ENCODE assay signal across 8 cellular contexts in the genomic region with DNA sequence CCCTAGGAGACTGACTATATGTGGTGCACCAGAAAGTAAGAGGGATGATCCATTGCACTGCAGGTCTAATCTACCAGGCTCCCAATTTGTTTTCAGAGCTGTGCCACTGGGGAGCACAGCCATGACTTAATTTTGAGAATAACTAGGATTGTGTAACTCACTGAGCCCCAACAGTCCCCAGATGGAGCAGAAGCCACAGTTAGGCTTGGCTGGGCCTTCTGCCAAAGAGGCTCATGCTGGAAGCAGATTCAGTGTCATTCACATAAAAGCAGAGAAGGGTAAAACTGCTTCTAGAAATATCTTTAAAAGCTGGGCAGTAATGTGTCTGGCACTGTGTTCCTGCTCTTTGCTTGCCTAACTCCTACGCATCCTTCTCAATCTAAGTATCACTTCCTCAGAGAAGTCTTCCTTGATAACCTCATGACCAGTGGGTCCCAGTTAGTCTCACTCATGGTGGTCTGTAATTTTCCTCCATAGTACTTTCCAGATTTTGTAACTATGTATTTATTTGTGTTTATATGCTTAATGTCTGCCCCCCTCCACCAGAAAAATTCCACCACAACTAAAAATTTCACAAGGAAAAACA. TPM values are rescaled to one million over a fixed set of nuclear protein-coding genes. Genes with fewer than 3 reads are reported as not detected.
A peak's percentile ranks its signal among the peaks of the same experiment; 100 is the strongest.
DNase-seq lines count a peak whose midpoint lies in the region; ATAC-seq and TF ChIP-seq lines count a peak whose summit lies in the region.

No MANE protein-coding gene starts in this region.

- peaks cover 0 to 54% (median 43%) of the 10 kb centered on the region in 4 donors for H3K4me1 Mint-ChIP-seq in CD4-positive, CD25-positive, alpha-beta regulatory T cell
- peaks cover 56% of the 10 kb centered on the region for H3K4me1 Mint-ChIP-seq in dendritic cell treated with granulocyte-macrophage colony-stimulating factor and Interleukin-4, amounts not matched to agents 40 ng/mL and 50 ng/mL, for 4 days (ENCODE audit: low read depth)

- no peaks in the 10 kb centered on the region for H3K9me3 ChIP-seq in CD4-positive, CD25-positive, alpha-beta regulatory T cell (ENCODE audit: control insufficient read depth in 2 of 2, low read length in 2 of 2)
- no peaks in the 10 kb centered on the region for H3K9me3 ChIP-seq in neutrophil

- peaks cover 5% of the 10 kb centered on the region for H3K36me3 Mint-ChIP-seq in CD4-positive, CD25-positive, alpha-beta regulatory T cell
- H3K36me3 Mint-ChIP-seq in dendritic cell treated with granulocyte-macrophage colony-stimulating factor and Interleukin-4, amounts not matched to agents 40 ng/mL and 50 ng/mL, for 4 days (ENCODE audit: low read depth): peaks cover 54% of the 10 kb centered on the region

- H3K4me3 ChIP-seq in CD4-positive, CD25-positive, alpha-beta regulatory T cell (ENCODE audit: low read depth, low read length): no peak overlapping the region
- H3K4me3 ChIP-seq in neutrophil (ENCODE audit: low read depth in 1 of 2, low read length in 1 of 2): peak overlapping the region; percentile 8 to 58

- peak overlapping the region; percentile 89 to 98 (median 94) for H3K27ac Mint-ChIP-seq in CD4-positive, CD25-positive, alpha-beta regulatory T cell
- H3K27ac Mint-ChIP-seq in dendritic cell treated with granulocyte-macrophage colony-stimulating factor and Interleukin-4, amounts not matched to agents 40 ng/mL and 50 ng/mL, for 4 days: peak overlapping the region; percentile 86

- peak overlapping the region; percentile 85 for H3K27ac ChIP-seq in CD4-positive, CD25-positive, alpha-beta regulatory T cell (ENCODE audit: insufficient read depth, low read length, poor library complexity, severe bottlenecking)
- peak overlapping the region; percentile 97 for H3K27ac ChIP-seq in neutrophil

- H3K27me3 Mint-ChIP-seq in CD4-positive, CD25-positive, alpha-beta regulatory T cell: no peaks in the 10 kb centered on the region
- no peaks in the 10 kb centered on the region for H3K27me3 Mint-ChIP-seq in dendritic cell treated with granulocyte-macrophage colony-stimulating factor and Interleukin-4, amounts not matched to agents 40 ng/mL and 50 ng/mL, for 4 days

- TF ChIP-seq CTCF in neutrophil (IDR thresholded peaks at IDR 0.05): no peak

- peaks cover 51% of the 10 kb centered on the region for H3K4me1 ChIP-seq in CD4-positive, CD25-positive, alpha-beta regulatory T cell (ENCODE audit: control insufficient read depth, insufficient read depth, low read length, poor library complexity, severe bottlenecking)
- peaks cover 75 to 77% of the 10 kb centered on the region in 2 experiments for H3K4me1 ChIP-seq in neutrophil (ENCODE audit: control insufficient read depth in 1 of 2, insufficient read depth in 1 of 2, low read depth in 1 of 2, low read length in 1 of 2)

- ATAC-seq in CD4-positive, CD25-positive, alpha-beta regulatory T cell (ENCODE audit: low read depth in 2 of 2): no peak
- ATAC-seq in GM21528 (IDR thresholded peaks at IDR 0.05; ENCODE audit: low FRiP score, unreplicated experiment): no peak

- H3K36me3 ChIP-seq in CD4-positive, CD25-positive, alpha-beta regulatory T cell (ENCODE audit: control insufficient read depth, insufficient read depth, low read length): peaks cover 9% of the 10 kb centered on the region
- peaks cover 63% of the 10 kb centered on the region for H3K36me3 ChIP-seq in neutrophil

- no peak for DNase-seq in CD4-positive, CD25-positive, alpha-beta regulatory T cell
- DNase-seq in NCI-H1694 treated with DMSO at 0.1 percent for 48 hours (lab: John Stamatoyannopoulos, UW): peak; percentile 79
- DNase-seq in HT-29 (ENCODE audit: low spot score): no peak
- no peak for DNase-seq in activated CD4-positive, CD25-positive, alpha-beta regulatory T cell (lab: John Stamatoyannopoulos, UW)
- no peak for DNase-seq in SK-N-DZ (ENCODE audit: low spot score)

- no peaks in the 10 kb centered on the region for H3K27me3 ChIP-seq in CD4-positive, CD25-positive, alpha-beta regulatory T cell (ENCODE audit: control insufficient read depth, insufficient read depth, low read length)
- H3K27me3 ChIP-seq in neutrophil: no peaks in the 10 kb centered on the region

- H3K9me3 Mint-ChIP-seq in CD4-positive, CD25-positive, alpha-beta regulatory T cell: no peaks in the 10 kb centered on the region
- H3K9me3 Mint-ChIP-seq in dendritic cell treated with granulocyte-macrophage colony-stimulating factor and Interleukin-4, amounts not matched to agents 40 ng/mL and 50 ng/mL, for 4 days: no peaks in the 10 kb centered on the region

- H3K4me3 Mint-ChIP-seq in CD4-positive, CD25-positive, alpha-beta regulatory T cell: peak overlapping the region in 2 of 4 donors; percentile 33 to 74
- H3K4me3 Mint-ChIP-seq in dendritic cell treated with granulocyte-macrophage colony-stimulating factor and Interleukin-4, amounts not matched to agents 40 ng/mL and 50 ng/mL, for 4 days: peak overlapping the region; percentile 24

- intact Hi-C loops in dendritic cell treated with granulocyte-macrophage colony-stimulating factor and Interleukin-4, amounts not matched to agents 40 ng/mL and 50 ng/mL, for 4 days (cut with micrococcal nuclease): loop anchor here (5.0 kb wide), 2 partner anchors 43 to 58 kb away; partner anchors contain the start of genes EVA1B and SH3D21

RNA-seq across cellular contexts. Expression of gene STK40, which starts 20.3 kb away (rescaled TPM):
- 30.1 TPM for total RNA-seq in CD4-positive, CD25-positive, alpha-beta regulatory T cell
- 10 to 100 TPM; 27.1 to 36.4 (median 30.3) TPM for polyA plus RNA-seq in CD4-positive, CD25-positive, alpha-beta regulatory T cell
- total RNA-seq in HT-29 (2014; rRNA removed; shearing (Covaris generic)): 21.0 and 26.2 TPM in 2 replicates
- 10.9 and 14.0 TPM in 2 replicates for polyA plus RNA-seq in SK-N-DZ (2014; cell fraction: cytosol; rRNA removed)
- 7.0 and 8.6 TPM in 2 replicates for polyA plus RNA-seq in SK-N-DZ (2014; cell fraction: nucleus; rRNA removed)

RNA-seq across cellular contexts. Expression of gene LSM10, which starts 32.3 kb away (rescaled TPM):
- total RNA-seq in CD4-positive, CD25-positive, alpha-beta regulatory T cell: 33.8 TPM
- polyA plus RNA-seq in CD4-positive, CD25-positive, alpha-beta regulatory T cell: 100 to 1,000 TPM; 142 to 153 (median 145) TPM
- 13.4 and 13.8 TPM in 2 replicates for total RNA-seq in HT-29 (2014; rRNA removed; shearing (Covaris generic))
- 3.0 and 7.0 TPM in 2 replicates for polyA plus RNA-seq in SK-N-DZ (2014; cell fraction: cytosol; rRNA removed)
- polyA plus RNA-seq in SK-N-DZ (2014; cell fraction: nucleus; rRNA removed): 0.71 and 7.9 TPM in 2 replicates

RNA-seq across cellular contexts. Expression of gene EVA1B, which starts 42.0 kb away (rescaled TPM):
- total RNA-seq in CD4-positive, CD25-positive, alpha-beta regulatory T cell: 12.7 TPM
- 10 to 100 TPM in 3 of 4 donors, 1 to 10 TPM in 1; 8.7 to 18.0 (median 12.9) TPM for polyA plus RNA-seq in CD4-positive, CD25-positive, alpha-beta regulatory T cell
- 25.0 and 32.9 TPM in 2 replicates for total RNA-seq in HT-29 (2014; rRNA removed; shearing (Covaris generic))
- polyA plus RNA-seq in SK-N-DZ (2014; cell fraction: cytosol; rRNA removed): 9.2 and 13.8 TPM in 2 replicates
- polyA plus RNA-seq in SK-N-DZ (2014; cell fraction: nucleus; rRNA removed): 8.5 and 10.5 TPM in 2 replicates

RNA-seq across cellular contexts. Expression of gene SH3D21, which starts 59.2 kb away (rescaled TPM):
- 3.2 TPM for total RNA-seq in CD4-positive, CD25-positive, alpha-beta regulatory T cell
- polyA plus RNA-seq in CD4-positive, CD25-positive, alpha-beta regulatory T cell: under 1 TPM; 0.26 to 0.42 (median 0.33) TPM
- total RNA-seq in HT-29 (2014; rRNA removed; shearing (Covaris generic)): 12.6 and 14.8 TPM in 2 replicates
- 0.46 and 0.89 TPM in 2 replicates for polyA plus RNA-seq in SK-N-DZ (2014; cell fraction: cytosol; rRNA removed)
- 8.7 and 13.3 TPM in 2 replicates for polyA plus RNA-seq in SK-N-DZ (2014; cell fraction: nucleus; rRNA removed)
